Comparison of ENCODE assay signal across 10 cellular contexts in the genomic region with DNA sequence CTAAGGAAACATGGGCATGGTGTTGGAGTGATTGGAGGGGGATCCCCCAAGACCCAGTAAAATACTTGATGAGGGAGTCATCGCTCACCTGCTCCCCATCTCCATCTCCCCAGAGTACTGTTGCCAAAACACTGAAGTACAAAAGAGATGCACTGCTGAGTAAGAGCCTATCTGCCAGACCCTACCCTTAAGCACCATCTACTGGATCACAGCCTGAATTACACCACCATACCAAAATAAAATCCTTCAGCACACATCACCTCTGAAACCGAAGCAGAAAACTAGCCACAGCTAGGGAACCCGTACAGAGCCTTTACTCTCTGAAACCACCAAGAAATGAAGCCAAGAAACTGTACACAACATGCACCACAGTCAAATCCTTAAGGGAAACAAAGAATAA.
A peak's percentile ranks its signal among the peaks of the same experiment; 100 is the strongest.
DNase-seq lines count a peak whose midpoint lies in the region; ATAC-seq, FAIRE-seq and TF ChIP-seq lines count a peak whose summit lies in the region.
"Had no signal": no experiment of that assay in that cellular context is flagged by ENCODE, and none has a peak within 500 bp of the region (broad histone marks: within the 10 kb centered on the region; RNA-seq: fewer than 3 reads in every experiment).

No MANE protein-coding gene starts in this region.

- H3K4me2 ChIP-seq in SK-N-SH = no peak overlapping the region

- POLR2A ChIA-PET in SK-N-SH (lab: Yijun Ruan, JAX) = no interaction called here

- no peaks in the 10 kb centered on the region for H3F3A ChIP-seq in SK-N-SH (replicated peaks; ENCODE audit: insufficient read depth)

- CTCF ChIA-PET in SK-N-SH (lab: Yijun Ruan, JAX) = interaction anchor here (0.8 to 1.7 kb wide), 6 partner anchors 9 to 413 kb away, joined by 3 to 7 read pairs (median 3); no protein-coding TSS in a partner anchor

- H3K9me3 ChIP-seq in SK-N-SH (0 out of 2 replicates have a peak, but pooled peaks cover 4% of the 10 kb centered on the region), spleen (no peaks in the 10 kb centered on the region)

- H3K9me2 ChIP-seq in SK-N-SH = no peaks in the 10 kb centered on the region

- H3K36me3 ChIP-seq in SK-N-SH (replicated peaks in 1 of 2; ENCODE audit: control insufficient read depth in 1 of 2, insufficient read depth in 2 of 2, low read length in 1 of 2) (no peaks in the 10 kb centered on the region), spleen (no peaks in the 10 kb centered on the region)

- H3K27me3 ChIP-seq in SK-N-SH (ENCODE audit: insufficient read depth) = no peaks in the 10 kb centered on the region
- no peaks in the 10 kb centered on the region for H3K27me3 ChIP-seq in spleen (replicated peaks in 1 of 7)

- TF ChIP-seq CTCF in SK-N-SH (IDR thresholded peaks at IDR 0.05) (peak; percentile 46), spleen (IDR thresholded peaks at IDR 0.05 in 8 of 11, conservative IDR thresholded peaks at IDR 0.05 in 3 of 11) (no peak)

- FAIRE-seq in GM12891 (lab: Jason Lieb, UNC) = peak; percentile 33

- no peak for TF ChIP-seq EP300 in SK-N-SH (IDR thresholded peaks at IDR 0.05; ENCODE audit: borderline replicate concordance in 1 of 2, low read depth in 1 of 2, low read length in 1 of 2)

- 9% methylated on average over 3 of the region's 3 CpGs for WGBS in SK-N-SH (ENCODE audit: low lambda C conversion rate)
- 42 to 84% (median 49%) methylated on average over 3 of the region's 3 CpGs for WGBS in spleen, 5 donors

- H3K27ac ChIP-seq in SK-N-SH (ENCODE audit: low read depth in 2 of 2, low read length in 1 of 2) (no peak overlapping the region), spleen (no peak overlapping the region)

- no peak overlapping the region for H3K9ac ChIP-seq in SK-N-SH

- no peak overlapping the region for H2AFZ ChIP-seq in SK-N-SH (ENCODE audit: low read depth)

- H3K4me3 ChIP-seq in SK-N-SH (ENCODE audit: low read depth in 2 of 2, low read length in 1 of 2) = no peak overlapping the region
- no peak overlapping the region for H3K4me3 ChIP-seq in spleen

- no peaks in the 10 kb centered on the region for H4K20me1 ChIP-seq in SK-N-SH (ENCODE audit: insufficient read depth)

- no peaks in the 10 kb centered on the region for H3K79me2 ChIP-seq in SK-N-SH (ENCODE audit: insufficient read depth)

- intact Hi-C loops in spleen (cut with DNase I; ENCODE audit: low total_unique reads) (no loop called here), posterior vena cava (cut with DNase I) (no loop called here)

- TF ChIP-seq RAD21 in SK-N-SH (IDR thresholded peaks at IDR 0.05; ENCODE audit: low read length) = peak; percentile 77

- DNase-seq in GM12891 (ENCODE audit: insufficient read length, low spot score) (no peak), SK-N-SH (peak; percentile 4), left kidney (ENCODE audit: low read depth, low spot score) (peak; percentile 29), spleen (no peak), DMS79 (lab: John Stamatoyannopoulos, UW) (no peak), posterior vena cava (ENCODE audit: low spot score) (no peak), epidermal melanocyte (ENCODE audit: insufficient read length, low spot score) (no peak)
- DNase-seq: activated naive CD4-positive, alpha-beta T cell treated with anti-CD3 and anti-CD28 coated beads, Interleukin-2, amount 10 ng/mL, durations not matched to agents 7 days and 5 days; left colon had no signal

- ATAC-seq in HG03575 (IDR thresholded peaks at IDR 0.05; ENCODE audit: extremely low read depth, insufficient number of reproducible peaks, low FRiP score, unreplicated experiment) = peak; percentile 77
- ATAC-seq: left colon had no signal

- TF ChIP-seq POLR2A in GM12891 (IDR thresholded peaks at IDR 0.05; ENCODE audit: low read depth, low read length) (no peak), spleen (IDR thresholded peaks at IDR 0.05) (no peak)

- H3K4me1 ChIP-seq in SK-N-SH (ENCODE audit: control insufficient read depth in 1 of 2, insufficient read depth in 2 of 2, low read depth in 1 of 2, low read length in 1 of 2) (peaks cover 0 to 4% of the 10 kb centered on the region in 2 experiments; a peak in 1 of 4 replicates), spleen (no peaks in the 10 kb centered on the region)

TF ChIP-seq in GM12891, 5 proteins besides CTCF, POLR2A, EP300 and RAD21:
- TF ChIP-seq SPI1 (IDR thresholded peaks at IDR 0.05; ENCODE audit: low read depth, low read length) = no peak
- TF ChIP-seq PAX5 (IDR thresholded peaks at IDR 0.05; ENCODE audit: insufficient read depth, low read length, severe bottlenecking) = no peak
- TF ChIP-seq TAF1 (IDR thresholded peaks at IDR 0.05; ENCODE audit: low read depth, low read length) = no peak
- no peak for TF ChIP-seq POU2F2 (IDR thresholded peaks at IDR 0.05; ENCODE audit: low read depth, low read length)
- no peak for TF ChIP-seq POLR2AphosphoS5 (IDR thresholded peaks at IDR 0.05; ENCODE audit: low read depth, low read length)

TF ChIP-seq in SK-N-SH, 30 proteins besides CTCF, POLR2A, EP300 and RAD21:
- TF ChIP-seq, protein P1, sequence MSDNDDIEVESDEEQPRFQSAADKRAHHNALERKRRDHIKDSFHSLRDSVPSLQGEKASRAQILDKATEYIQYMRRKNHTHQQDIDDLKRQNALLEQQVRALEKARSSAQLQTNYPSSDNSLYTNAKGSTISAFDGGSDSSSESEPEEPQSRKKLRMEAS (IDR thresholded peaks at IDR 0.05; ENCODE audit: low read depth) = no peak
- TF ChIP-seq SMC3 (IDR thresholded peaks at IDR 0.05; ENCODE audit: low read depth, low read length) = peak; percentile 52; the same call in 1 of the 2 replicates
- no peak for TF ChIP-seq JUND (IDR thresholded peaks at IDR 0.05)

Comparison
In these comparisons a context has a peak if more than half of its experiments do, and no peak if none do; other contexts are left out.
1. DNase-seq: peak in SK-N-SH (single experiment) and left kidney (single experiment); none in GM12891 (single experiment), spleen (single experiment), DMS79 (single experiment), posterior vena cava (single experiment) and epidermal melanocyte (single experiment).